In the genomic region with DNA sequence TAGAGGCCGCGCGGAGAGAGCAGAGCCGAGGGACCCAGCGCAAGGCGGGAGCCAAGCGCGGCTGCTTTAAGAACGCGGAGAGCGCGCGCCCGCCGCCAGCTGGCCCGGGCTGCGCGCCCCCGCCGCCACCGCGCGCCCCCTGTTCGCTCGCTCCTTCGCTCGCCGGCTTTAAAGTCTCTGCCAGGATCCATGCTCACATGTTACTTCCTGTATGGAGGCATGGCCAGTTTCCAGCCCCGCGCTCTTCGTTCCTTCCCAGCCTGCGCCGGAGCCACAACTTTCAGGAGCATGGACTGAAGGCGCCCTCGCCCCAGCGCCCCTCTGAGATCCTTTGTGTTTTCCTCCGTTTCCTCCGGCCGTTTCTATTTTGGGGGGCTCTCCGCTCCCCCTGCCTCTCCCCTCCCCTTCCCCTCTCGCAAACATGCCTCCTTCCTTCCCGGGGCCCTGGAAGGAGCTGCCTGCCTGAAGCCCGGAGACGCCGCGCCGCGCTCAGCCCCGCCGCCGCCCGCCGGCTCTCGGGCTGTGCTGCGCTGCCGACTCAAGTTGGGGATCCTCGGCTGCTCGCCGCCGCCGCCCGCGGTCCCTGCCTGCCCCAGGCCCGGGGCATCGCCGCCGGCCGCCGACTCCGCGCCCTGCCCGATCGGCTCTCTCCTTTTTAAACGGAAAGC, we compare ENCODE assay signal across 8 cellular contexts. TPM values are rescaled to one million over a fixed set of nuclear protein-coding genes. Genes with fewer than 3 reads are reported as not detected.
DNase-seq lines count a peak whose midpoint lies in the region; ATAC-seq, FAIRE-seq and TF ChIP-seq lines count a peak whose summit lies in the region.

A gene (plus strand): TSS at position 198 of the 668 bp plus-strand sequence. CDS start 717 bp downstream, outside the sequence.

- H3K27ac Mint-ChIP-seq in effector memory CD8-positive, alpha-beta T cell, result no peak within 1 kb of the TSS

- WGBS in HepG2 (ENCODE audit: low lambda C conversion rate), result 1% methylated on average over 25 of the region's 74 CpGs

- no peaks in the 10 kb centered on the region for H3K36me3 ChIP-seq in HepG2 (replicated peaks in 1 of 2; ENCODE audit: control insufficient read depth in 1 of 2, insufficient read depth in 2 of 2, low read length in 2 of 2)

- no TSS peak for BruUV-seq in HepG2 (replicated peaks; lab: Mats Ljungman, UMichigan)

- H3K36me3 Mint-ChIP-seq in effector memory CD8-positive, alpha-beta T cell (ENCODE audit: insufficient read depth), result no peaks in the 10 kb centered on the region

- peaks cover 2 to 5% of the 10 kb centered on the region in 2 donors for H3K9me3 Mint-ChIP-seq in effector memory CD8-positive, alpha-beta T cell

- peak; percentile 6; the same call in 1 of the 2 replicates for TF ChIP-seq RAD21 in HepG2 (CRISPR knock-in tag; IDR thresholded peaks at IDR 0.05)

- H3K27me3 ChIP-seq in HepG2 (ENCODE audit: control insufficient read depth in 1 of 2, insufficient read depth in 2 of 2, low read length in 2 of 2), result peaks cover 0 to 2% of the 10 kb centered on the region in 2 experiments; a peak in 1 of 5 replicates

- H3K4me3 ChIP-seq in HepG2 (replicated peaks in 1 of 3; ENCODE audit: insufficient read depth in 1 of 3, low read depth in 2 of 3, low read length in 3 of 3), result peak within 1 kb of the TSS; percentile 86 to 98 (median 86)

- peak within 1 kb of the TSS; percentile 92 for H3K4me2 ChIP-seq in HepG2 (ENCODE audit: low read depth, low read length)

- in situ Hi-C loops in HepG2 (cut with HindIII; ENCODE audit: extremely low pct_ligation_motif_present, low pct_unique_long_range_greater_than_20kb), result loop anchor here (25.0 kb wide), 1 partner anchor 626 kb away; no protein-coding TSS in a partner anchor

- H3K9me3 ChIP-seq in HepG2 (ENCODE audit: low read length), result no peaks in the 10 kb centered on the region

- CTCF ChIA-PET in HepG2 (lab: Yijun Ruan, JAX; ENCODE audit: low intra/inter-chr PET ratio, low total read pairs), result interaction anchor here (0.6 kb wide), 1 partner anchor 53 kb away, joined by 4 read pairs; no protein-coding TSS in a partner anchor

- peaks cover 44% of the 10 kb centered on the region for H3K4me1 ChIP-seq in HepG2 (ENCODE audit: insufficient read depth, low read length)

- peak; percentile 76 to 79 for TF ChIP-seq POLR2A in HepG2 (IDR thresholded peaks at IDR 0.05; ENCODE audit: insufficient read depth in 1 of 2, low read depth in 2 of 2, low read length in 2 of 2)

- peak within 1 kb of the TSS; percentile 100 for H3K27ac ChIP-seq in HepG2 (ENCODE audit: extremely low read length, insufficient read depth, low read length)

- POLR2A ChIA-PET in HepG2 (lab: Yijun Ruan, JAX), result interaction anchor here (0.6 to 2.1 kb wide), 18 partner anchors 8 to 627 kb away, joined by 3 to 13 read pairs (median 4); no protein-coding TSS in a partner anchor

- ATAC-seq in GM21423 (IDR thresholded peaks at IDR 0.05; ENCODE audit: unreplicated experiment) (peak; percentile 58), SK-N-SH treated with all-trans-retinoic acid at 6 μM for 48 hours (peak; percentile 57), HepG2 (peak; percentile 73)
- ATAC-seq in stimulated activated naive CD8-positive, alpha-beta T cell treated with anti-CD3 and anti-CD28 coated beads, Interleukin-15, Interleukin-2, amounts not matched to agents 100 U/mL and 50 U/mL, for 24 hours, result peak; percentile 38
- ATAC-seq in effector memory CD8-positive, alpha-beta T cell (replicated peaks), result no peak

- DNase-seq in DMS79 (lab: John Stamatoyannopoulos, UW) (peak; percentile 48), LoVo (ENCODE audit: low spot score) (peak; percentile 93), dermis microvascular lymphatic vessel endothelial cell (ENCODE audit: low read depth in 2 of 2) (peak; percentile 38 to 92), HepG2 (ENCODE audit: low spot score) (peak; percentile 82)
- DNase-seq in stimulated activated naive CD8-positive, alpha-beta T cell treated with anti-CD3 and anti-CD28 coated beads, Interleukin-15, Interleukin-2, amounts not matched to agents 100 U/mL and 50 U/mL, for 24 hours, result peak; percentile 20
- no peak for DNase-seq in effector memory CD8-positive, alpha-beta T cell

- peak within 1 kb of the TSS; percentile 98 for H3K9ac ChIP-seq in HepG2 (ENCODE audit: insufficient read depth, low read depth, low read length)

- TF ChIP-seq EP300 in HepG2 (IDR thresholded peaks at IDR 0.05; ENCODE audit: low read depth in 2 of 2, low read length in 2 of 2) (no peak), HepG2 (CRISPR knock-in tag; IDR thresholded peaks at IDR 0.05; ENCODE audit: borderline replicate concordance) (no peak)

- peaks cover 4% of the 10 kb centered on the region; the same call in 1 of the 2 replicates for H4K20me1 ChIP-seq in HepG2 (ENCODE audit: insufficient read depth, low read length)

- peak within 1 kb of the TSS in 1 of 2 donors; percentile 41 for H3K4me3 Mint-ChIP-seq in effector memory CD8-positive, alpha-beta T cell

- TF ChIP-seq CTCF in HepG2 (CRISPR knock-in tag; IDR thresholded peaks at IDR 0.05), result no peak; the same call in 1 of the 2 replicates

- peaks cover 41% of the 10 kb centered on the region for H3K79me2 ChIP-seq in HepG2 (ENCODE audit: insufficient read depth, low read length)

- intact Hi-C loops in HepG2 (cut with micrococcal nuclease; ENCODE audit: unreplicated experiment), result loop anchor here (5.0 to 10.0 kb wide), 3 partner anchors 66 to 623 kb away; no protein-coding TSS in a partner anchor

- peaks cover 0 to 5% of the 10 kb centered on the region in 2 donors for H3K4me1 Mint-ChIP-seq in effector memory CD8-positive, alpha-beta T cell (ENCODE audit: low read depth in 2 of 2)

- peak within 1 kb of the TSS; percentile 70 for H2AFZ ChIP-seq in HepG2 (ENCODE audit: low read length)

- peaks cover 52 to 77% of the 10 kb centered on the region in 2 donors for H3K27me3 Mint-ChIP-seq in effector memory CD8-positive, alpha-beta T cell

- no peak for FAIRE-seq in HepG2 (lab: Jason Lieb, UNC)

TF ChIP-seq in HepG2, 621 proteins besides CTCF, POLR2A, EP300 and RAD21 (continues in another document):
- no peak for TF ChIP-seq KLF9 (CRISPR knock-in tag; IDR thresholded peaks at IDR 0.05; ENCODE audit: low read depth)
- TF ChIP-seq IKZF1 (IDR thresholded peaks at IDR 0.05), result no peak
- TF ChIP-seq ZNF138 (CRISPR knock-in tag; IDR thresholded peaks at IDR 0.05; ENCODE audit: low read depth), result no peak
- no peak for TF ChIP-seq TOPORS (CRISPR knock-in tag; IDR thresholded peaks at IDR 0.05)
- TF ChIP-seq ZNF816 (CRISPR knock-in tag; IDR thresholded peaks at IDR 0.05; ENCODE audit: borderline replicate concordance), result no peak
- TF ChIP-seq PRMT3 (CRISPR knock-in tag; IDR thresholded peaks at IDR 0.05; ENCODE audit: borderline replicate concordance, low read depth), result no peak
- TF ChIP-seq ZNF546 (CRISPR knock-in tag; conservative IDR thresholded peaks at IDR 0.05), result no peak
- TF ChIP-seq IRF2 (CRISPR knock-in tag; IDR thresholded peaks at IDR 0.05), result peak; percentile 30; the same call in 1 of the 2 replicates
- TF ChIP-seq, protein P1, sequence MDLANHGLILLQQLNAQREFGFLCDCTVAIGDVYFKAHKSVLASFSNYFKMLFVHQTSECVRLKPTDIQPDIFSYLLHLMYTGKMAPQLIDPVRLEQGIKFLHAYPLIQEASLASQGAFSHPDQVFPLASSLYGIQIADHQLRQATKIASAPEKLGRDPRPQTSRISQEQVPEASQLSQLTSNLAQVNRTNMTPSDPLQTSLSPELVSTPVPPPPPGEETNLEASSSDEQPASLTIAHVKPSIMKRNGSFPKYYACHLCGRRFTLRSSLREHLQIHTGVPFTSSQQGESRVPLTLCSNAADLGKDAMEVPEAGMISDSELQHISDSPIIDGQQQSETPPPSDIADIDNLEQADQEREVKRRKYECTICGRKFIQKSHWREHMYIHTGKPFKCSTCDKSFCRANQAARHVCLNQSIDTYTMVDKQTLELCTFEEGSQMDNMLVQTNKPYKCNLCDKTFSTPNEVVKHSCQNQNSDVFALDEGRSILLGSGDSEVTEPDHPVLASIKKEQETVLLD (CRISPR knock-in tag; IDR thresholded peaks at IDR 0.05; ENCODE audit: low read depth), result no peak
- no peak for TF ChIP-seq FLYWCH1 (CRISPR knock-in tag; IDR thresholded peaks at IDR 0.05)
- TF ChIP-seq ZNF616 (CRISPR knock-in tag; IDR thresholded peaks at IDR 0.05; ENCODE audit: low read depth), result peak; percentile 41; the same call in 1 of the 2 replicates
- no peak for TF ChIP-seq ZNF543 (CRISPR knock-in tag; IDR thresholded peaks at IDR 0.05)
- peak; percentile 48 for TF ChIP-seq HNRNPLL (IDR thresholded peaks at IDR 0.05; ENCODE audit: low read depth, low read length, poor library complexity, severe bottlenecking)
- TF ChIP-seq PCBP2 (optimal IDR thresholded peaks at IDR 0.05; ENCODE audit: low read depth, low read length, poor library complexity, severe bottlenecking), result no peak
- TF ChIP-seq, protein P2, sequence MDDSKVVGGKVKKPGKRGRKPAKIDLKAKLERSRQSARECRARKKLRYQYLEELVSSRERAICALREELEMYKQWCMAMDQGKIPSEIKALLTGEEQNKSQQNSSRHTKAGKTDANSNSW (CRISPR knock-in tag; IDR thresholded peaks at IDR 0.05; ENCODE audit: borderline replicate concordance), result no peak

RNA-seq across cellular contexts. Expression of the gene that starts here (rescaled TPM):
- total RNA-seq in dermis microvascular lymphatic vessel endothelial cell (6.7 and 8.6 TPM in 2 replicates), HepG2 (2016; rRNA removed; fragmentation: Illumina TruSeq; extraction: Trizol) (17.8 and 25.3 TPM in 2 replicates)
- 1.5 and 3.0 TPM in 2 replicates for total RNA-seq in HepG2 (2016; cell fraction: cytosol; rRNA removed; fragmentation: Illumina TruSeq; extraction: Trizol; ENCODE audit: low read depth)
- total RNA-seq in HepG2 (2016; cell fraction: insoluble cytoplasmic fraction; rRNA removed; fragmentation: Illumina TruSeq; extraction: Trizol), result 17.7 and 23.8 TPM in 2 replicates
- 6.6 and 7.5 TPM in 2 replicates for total RNA-seq in HepG2 (2016; cell fraction: membrane; rRNA removed; fragmentation: Illumina TruSeq; extraction: Trizol)
- total RNA-seq in HepG2 (2016; cell fraction: nucleus; rRNA removed; fragmentation: Illumina TruSeq; extraction: Trizol), result 54.4 and 62.0 TPM in 2 replicates
- polyA plus RNA-seq in HepG2 (2011; rRNA removed), result 6.9 and 8.0 TPM in 2 replicates
- 5.1 and 6.3 TPM in 2 replicates for polyA plus RNA-seq in HepG2 (2011; cell fraction: cytosol; rRNA removed)
- 11.3 and 14.5 TPM in 2 replicates for polyA plus RNA-seq in HepG2 (2011; cell fraction: nucleus; rRNA removed)
- polyA plus RNA-seq in HepG2 (2012), result 10.7 and 11.8 TPM in 2 replicates
- polyA plus RNA-seq in HepG2 (2016; cell fraction: cytosol; fragmentation: Illumina TruSeq; extraction: Trizol; ENCODE audit: low read depth), result 0.58 and 0.68 TPM in 2 replicates
- polyA plus RNA-seq in HepG2 (2016; cell fraction: insoluble cytoplasmic fraction; fragmentation: Illumina TruSeq; extraction: Trizol; ENCODE audit: low read depth), result 9.2 and 9.6 TPM in 2 replicates
- 1.3 and 1.5 TPM in 2 replicates for polyA plus RNA-seq in HepG2 (2016; cell fraction: membrane; fragmentation: Illumina TruSeq; extraction: Trizol; ENCODE audit: low read depth)
- polyA plus RNA-seq in HepG2 (2016; cell fraction: nucleus; fragmentation: Illumina TruSeq; extraction: Trizol; ENCODE audit: insufficient read depth, low read depth), result 23.3 and 24.1 TPM in 2 replicates
- polyA minus RNA-seq in HepG2 (2011; rRNA and poly(A)+ RNA removed; ENCODE audit: low replicate concordance), result 0.05 and 44.0 TPM in 2 replicates
- 24.8 and 27.2 TPM in 2 replicates for polyA minus RNA-seq in HepG2 (2011; cell fraction: cytosol; rRNA and poly(A)+ RNA removed)
- polyA minus RNA-seq in HepG2 (2011; cell fraction: nucleus; rRNA and poly(A)+ RNA removed), result 79.6 and 89.1 TPM in 2 replicates

Comparison
In these comparisons a context has a peak if more than half of its experiments do, and no peak if none do; other contexts are left out.
1. DNase-seq: peak in DMS79 (single experiment), LoVo (single experiment), dermis microvascular lymphatic vessel endothelial cell (2 of 2), HepG2 (single experiment) and stimulated activated naive CD8-positive, alpha-beta T cell treated with anti-CD3 and anti-CD28 coated beads, Interleukin-15, Interleukin-2, amounts not matched to agents 100 U/mL and 50 U/mL, for 24 hours (single experiment); none in effector memory CD8-positive, alpha-beta T cell (0 of 3).